ENCODE assay signal across 1 cellular context in the genomic region with DNA sequence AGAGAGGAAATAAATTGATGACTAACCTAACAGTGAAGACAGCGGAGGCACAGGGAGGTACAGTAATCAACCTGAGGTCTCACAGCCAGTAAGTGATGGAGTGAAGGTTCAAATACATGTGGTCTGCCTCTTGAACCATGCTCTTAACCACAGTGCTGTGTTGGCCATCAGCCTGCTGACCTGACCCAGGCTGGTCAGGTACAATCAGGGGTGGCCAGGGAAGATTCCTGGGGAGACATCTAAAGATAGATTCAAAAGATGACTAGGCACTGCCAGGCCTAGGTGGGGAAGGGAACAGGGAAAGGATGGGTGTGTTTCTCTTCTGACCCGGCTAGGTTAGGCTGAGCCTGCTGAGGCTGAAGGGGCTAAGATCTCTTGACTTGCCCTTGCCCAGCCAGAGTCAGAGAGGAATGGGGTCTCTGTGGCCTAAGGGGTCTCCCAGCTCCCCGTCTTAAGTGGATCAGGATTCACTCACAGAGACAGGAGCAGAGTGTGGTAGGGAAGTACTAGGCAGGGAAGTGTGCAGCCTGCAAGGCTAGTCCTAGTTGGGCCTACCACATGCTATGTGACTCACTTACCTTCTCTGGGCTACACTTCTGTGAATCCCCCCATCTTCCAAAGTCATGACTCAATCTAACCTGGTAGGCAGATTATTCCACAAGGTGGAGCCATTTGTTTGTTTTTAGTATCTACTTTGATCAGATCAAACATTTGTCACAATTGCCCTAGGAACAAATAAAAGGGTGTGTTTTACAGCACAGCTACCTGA.
TF ChIP-seq lines count a peak whose summit lies in the region.

No MANE protein-coding gene starts in this region.

TF ChIP-seq in GM12878, 131 proteins besides CTCF, POLR2A, EP300 and RAD21 (continued from another document):
- TF ChIP-seq, protein P1, sequence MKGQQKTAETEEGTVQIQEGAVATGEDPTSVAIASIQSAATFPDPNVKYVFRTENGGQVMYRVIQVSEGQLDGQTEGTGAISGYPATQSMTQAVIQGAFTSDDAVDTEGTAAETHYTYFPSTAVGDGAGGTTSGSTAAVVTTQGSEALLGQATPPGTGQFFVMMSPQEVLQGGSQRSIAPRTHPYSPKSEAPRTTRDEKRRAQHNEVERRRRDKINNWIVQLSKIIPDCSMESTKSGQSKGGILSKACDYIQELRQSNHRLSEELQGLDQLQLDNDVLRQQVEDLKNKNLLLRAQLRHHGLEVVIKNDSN (IDR thresholded peaks at IDR 0.05; ENCODE audit: borderline replicate concordance, extremely low read length, insufficient read depth, low read depth, low read length), result no peak
- TF ChIP-seq, protein P2, sequence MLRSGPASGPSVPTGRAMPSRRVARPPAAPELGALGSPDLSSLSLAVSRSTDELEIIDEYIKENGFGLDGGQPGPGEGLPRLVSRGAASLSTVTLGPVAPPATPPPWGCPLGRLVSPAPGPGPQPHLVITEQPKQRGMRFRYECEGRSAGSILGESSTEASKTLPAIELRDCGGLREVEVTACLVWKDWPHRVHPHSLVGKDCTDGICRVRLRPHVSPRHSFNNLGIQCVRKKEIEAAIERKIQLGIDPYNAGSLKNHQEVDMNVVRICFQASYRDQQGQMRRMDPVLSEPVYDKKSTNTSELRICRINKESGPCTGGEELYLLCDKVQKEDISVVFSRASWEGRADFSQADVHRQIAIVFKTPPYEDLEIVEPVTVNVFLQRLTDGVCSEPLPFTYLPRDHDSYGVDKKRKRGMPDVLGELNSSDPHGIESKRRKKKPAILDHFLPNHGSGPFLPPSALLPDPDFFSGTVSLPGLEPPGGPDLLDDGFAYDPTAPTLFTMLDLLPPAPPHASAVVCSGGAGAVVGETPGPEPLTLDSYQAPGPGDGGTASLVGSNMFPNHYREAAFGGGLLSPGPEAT (IDR thresholded peaks at IDR 0.05; ENCODE audit: low read depth), result 0 out of 2 replicates have a peak, but pooled peaks have one; percentile 23
- TF ChIP-seq RELA (IDR thresholded peaks at IDR 0.05; ENCODE audit: borderline replicate concordance, partially characterized antibody) (peak; percentile 16), RCOR1 (conservative IDR thresholded peaks at IDR 0.05; ENCODE audit: low read depth, low read length) (0 out of 2 replicates have a peak, but pooled peaks have one; percentile 35), SMAD1 (IDR thresholded peaks at IDR 0.05; ENCODE audit: low read depth, partially characterized antibody) (no peak), NBN (IDR thresholded peaks at IDR 0.05) (0 out of 2 replicates have a peak, but pooled peaks have one; percentile 23), SMC3 (IDR thresholded peaks at IDR 0.05; ENCODE audit: borderline replicate concordance, low read length) (peak; percentile 77; the same call in 1 of the 2 replicates)
- TF ChIP-seq, protein P3, sequence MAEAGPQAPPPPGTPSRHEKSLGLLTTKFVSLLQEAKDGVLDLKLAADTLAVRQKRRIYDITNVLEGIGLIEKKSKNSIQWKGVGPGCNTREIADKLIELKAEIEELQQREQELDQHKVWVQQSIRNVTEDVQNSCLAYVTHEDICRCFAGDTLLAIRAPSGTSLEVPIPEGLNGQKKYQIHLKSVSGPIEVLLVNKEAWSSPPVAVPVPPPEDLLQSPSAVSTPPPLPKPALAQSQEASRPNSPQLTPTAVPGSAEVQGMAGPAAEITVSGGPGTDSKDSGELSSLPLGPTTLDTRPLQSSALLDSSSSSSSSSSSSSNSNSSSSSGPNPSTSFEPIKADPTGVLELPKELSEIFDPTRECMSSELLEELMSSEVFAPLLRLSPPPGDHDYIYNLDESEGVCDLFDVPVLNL (IDR thresholded peaks at IDR 0.05; ENCODE audit: low read depth, low read length), result no peak
